In genomic region chr17:15298176-15298575, GRCh38 we compare ENCODE assay signal across 22 cellular contexts. TPM values are rescaled to one million over a fixed set of nuclear protein-coding genes. Genes with fewer than 3 reads are reported as not detected.
DNase-seq lines count a peak whose midpoint lies in the region; ATAC-seq, FAIRE-seq and TF ChIP-seq lines count a peak whose summit lies in the region.
"Had no signal": no experiment of that assay in that cellular context is flagged by ENCODE, and none has a peak within 500 bp of the region (broad histone marks: within the 10 kb centered on the region; RNA-seq: fewer than 3 reads in every experiment).

No MANE protein-coding gene starts in this region.

- DNase-seq in AG08396 (ENCODE audit: low spot score) (peak; percentile 30), HT1080 (ENCODE audit: low read depth) (peak; percentile 67), bronchial epithelial cell (ENCODE audit: low read depth) (peak; percentile 29), iris pigment epithelial cell (ENCODE audit: low read depth) (peak; percentile 75), ureter (ENCODE audit: low spot score) (no peak), immature natural killer cell (no peak)
- DNase-seq: activated CD4-positive, CD25-positive, alpha-beta regulatory T cell treated with anti-CD3 and anti-CD28 coated beads, Interleukin-2, amount 50 U/mL, for 72 hours; activated CD8-positive, alpha-beta memory T cell treated with anti-CD3 and anti-CD28 coated beads, Interleukin-2, amount 10 ng/mL, durations not matched to agents 7 days and 5 days; CD8-positive, alpha-beta memory T cell; cortex of kidney; DND-41; heart left ventricle; NCI-H1930; NCI-H524; retina; SJCRH30; stimulated activated naive CD8-positive, alpha-beta T cell treated with anti-CD3 and anti-CD28 coated beads, Interleukin-15, amount 100 ng/mL, for 72 hours had no signal

- H3K4me1 Mint-ChIP-seq in immature natural killer cell: no peaks in the 10 kb centered on the region
- H3K4me1 Mint-ChIP-seq: activated CD8-positive, alpha-beta memory T cell treated with anti-CD3 and anti-CD28 coated beads, Interleukin-2, amount 10 ng/mL, durations not matched to agents 7 days and 5 days; CD8-positive, alpha-beta memory T cell; stimulated activated naive CD8-positive, alpha-beta T cell treated with anti-CD3 and anti-CD28 coated beads, Interleukin-15, amount 100 ng/mL, for 72 hours had no signal

- ATAC-seq in HG02571 (IDR thresholded peaks at IDR 0.05; ENCODE audit: unreplicated experiment): no peak
- no peak for ATAC-seq in GM18870 (IDR thresholded peaks at IDR 0.05; ENCODE audit: unreplicated experiment)
- ATAC-seq: activated CD8-positive, alpha-beta memory T cell treated with anti-CD3 and anti-CD28 coated beads, Interleukin-2, amount 10 ng/mL, durations not matched to agents 7 days and 5 days; heart left ventricle; stimulated activated naive CD8-positive, alpha-beta T cell treated with anti-CD3 and anti-CD28 coated beads, Interleukin-15, amount 100 ng/mL, for 72 hours had no signal

- peak; percentile 86 for FAIRE-seq in bronchial epithelial cell (lab: Jason Lieb, UNC)
- FAIRE-seq: endothelial cell of umbilical vein had no signal

- H3K27ac Mint-ChIP-seq in immature natural killer cell: no peak overlapping the region
- H3K27ac Mint-ChIP-seq: activated CD8-positive, alpha-beta memory T cell treated with anti-CD3 and anti-CD28 coated beads, Interleukin-2, amount 10 ng/mL, durations not matched to agents 7 days and 5 days; CD8-positive, alpha-beta memory T cell; stimulated activated naive CD8-positive, alpha-beta T cell treated with anti-CD3 and anti-CD28 coated beads, Interleukin-15, amount 100 ng/mL, for 72 hours had no signal

- H3K36me3 Mint-ChIP-seq in immature natural killer cell: no peaks in the 10 kb centered on the region
- H3K36me3 Mint-ChIP-seq: activated CD8-positive, alpha-beta memory T cell treated with anti-CD3 and anti-CD28 coated beads, Interleukin-2, amount 10 ng/mL, durations not matched to agents 7 days and 5 days; CD8-positive, alpha-beta memory T cell had no signal

- H3K4me3 Mint-ChIP-seq in immature natural killer cell: no peak overlapping the region
- H3K4me3 Mint-ChIP-seq: activated CD8-positive, alpha-beta memory T cell treated with anti-CD3 and anti-CD28 coated beads, Interleukin-2, amount 10 ng/mL, durations not matched to agents 7 days and 5 days; CD8-positive, alpha-beta memory T cell; stimulated activated naive CD8-positive, alpha-beta T cell treated with anti-CD3 and anti-CD28 coated beads, Interleukin-15, amount 100 ng/mL, for 72 hours had no signal

- H3K36me3 ChIP-seq in bronchial epithelial cell (ENCODE audit: control insufficient read depth, insufficient read depth, low read length): no peaks in the 10 kb centered on the region
- H3K36me3 ChIP-seq: ascending aorta, heart left ventricle, SJCRH30 had no signal

- H3K9me3 Mint-ChIP-seq in immature natural killer cell: peaks cover 0 to 2% (median 0%) of the 10 kb centered on the region in 6 donors
- H3K9me3 Mint-ChIP-seq: stimulated activated naive CD8-positive, alpha-beta T cell treated with anti-CD3 and anti-CD28 coated beads, Interleukin-15, amount 100 ng/mL, for 72 hours had no signal

- H3K27me3 ChIP-seq in bronchial epithelial cell (ENCODE audit: control insufficient read depth, insufficient read depth, low read length): no peaks in the 10 kb centered on the region
- H3K27me3 ChIP-seq: ascending aorta, SJCRH30 had no signal

- peaks cover 0 to 8% (median 2%) of the 10 kb centered on the region in 3 donors for H3K27me3 Mint-ChIP-seq in immature natural killer cell (ENCODE audit: low read depth in 3 of 3)

- no peak for TF ChIP-seq CTCF in bronchial epithelial cell (IDR thresholded peaks at IDR 0.05; ENCODE audit: insufficient read depth, low read length, severe bottlenecking)

- H3K4me3 ChIP-seq in bronchial epithelial cell (ENCODE audit: low read depth, low read length): no peak overlapping the region
- H3K4me3 ChIP-seq: ascending aorta, heart left ventricle, SJCRH30 had no signal

RNA-seq across cellular contexts. Expression of gene PMP22, which starts 33.0 kb away (rescaled TPM):
- 20.8 and 23.6 TPM in 2 replicates for total RNA-seq in HT1080 (2014; rRNA removed; shearing (Covaris generic))
- 23.7 and 24.8 TPM in 2 replicates for polyA plus RNA-seq in HT1080 (2015; cell fraction: cytosol; rRNA removed)
- 15.1 and 15.2 TPM in 2 replicates for polyA plus RNA-seq in HT1080 (2015; cell fraction: nucleus; rRNA removed)
- total RNA-seq in bronchial epithelial cell (0.13 and 2.6 TPM in 2 replicates), ureter (117 TPM)
- polyA plus RNA-seq in immature natural killer cell: under 1 TPM in 1 of 3 donors, not detected in 2; 0.38 TPM
- total RNA-seq: activated CD8-positive, alpha-beta memory T cell treated with anti-CD3 and anti-CD28 coated beads, Interleukin-2, amount 10 ng/mL, durations not matched to agents 7 days and 5 days had no signal
- polyA plus RNA-seq: CD8-positive, alpha-beta memory T cell had no signal

RNA-seq across cellular contexts. Expression of gene TEKT3, which starts 43.2 kb away (rescaled TPM):
- not detected in 2 replicates for total RNA-seq in HT1080 (2014; rRNA removed; shearing (Covaris generic))
- 0.35 TPM in 1 of 2 replicates, not detected in the other for polyA plus RNA-seq in HT1080 (2015; cell fraction: cytosol; rRNA removed)
- polyA plus RNA-seq in HT1080 (2015; cell fraction: nucleus; rRNA removed): not detected in 2 replicates
- total RNA-seq in bronchial epithelial cell: not detected in 2 replicates
- total RNA-seq in ureter: 0.86 TPM
- polyA plus RNA-seq in immature natural killer cell: not detected
- total RNA-seq: activated CD8-positive, alpha-beta memory T cell treated with anti-CD3 and anti-CD28 coated beads, Interleukin-2, amount 10 ng/mL, durations not matched to agents 7 days and 5 days; ascending aorta; CD8-positive, alpha-beta memory T cell; endothelial cell of umbilical vein; kidney epithelial cell; SJCRH30 had no signal
- polyA plus RNA-seq: CD8-positive, alpha-beta memory T cell had no signal

Comparison
In these comparisons a context has a peak if more than half of its experiments do, and no peak if none do; other contexts are left out.
1. DNase-seq: peak in AG08396 (single experiment), HT1080 (single experiment), bronchial epithelial cell (single experiment) and iris pigment epithelial cell (single experiment); none in ureter (single experiment) and immature natural killer cell (0 of 3).